13 cellular contexts compared by ENCODE assay signal in genomic region chr3:133949438-133949837, GRCh38. TPM values are rescaled to one million over a fixed set of nuclear protein-coding genes. Genes with fewer than 3 reads are reported as not detected.
DNase-seq lines count a peak whose midpoint lies in the region; ATAC-seq lines count a peak whose summit lies in the region.
"Had no signal": no experiment of that assay in that cellular context is flagged by ENCODE, and none has a peak within 500 bp of the region (broad histone marks: within the 10 kb centered on the region; RNA-seq: fewer than 3 reads in every experiment).

No MANE protein-coding gene starts in this region.

- ATAC-seq in T-helper 17 cell (no peak), HG02870 (IDR thresholded peaks at IDR 0.05; ENCODE audit: unreplicated experiment) (no peak)
- ATAC-seq: K562 had no signal

- H3K4me1 Mint-ChIP-seq in T-helper 17 cell: peaks cover 7% of the 10 kb centered on the region

- H3K4me3 ChIP-seq in iPS DF 6.9 (ENCODE audit: low read length): no peak overlapping the region
- H3K4me3 ChIP-seq: K562, PC-9 had no signal

- DNase-seq in DMS153 treated with DMSO at 0.1 percent for 48 hours (lab: John Stamatoyannopoulos, UW; ENCODE audit: unreplicated experiment) (peak; percentile 90), NCI-H1105 (lab: John Stamatoyannopoulos, UW) (peak; percentile 77), T-helper 17 cell (no peak), iPS DF 6.9 (ENCODE audit: low read depth, low spot score) (peak; percentile 20), HCEC 1CT (no peak), NCI-H1048 (lab: John Stamatoyannopoulos, UW) (no peak)
- DNase-seq in activated naive CD4-positive, alpha-beta T cell (lab: John Stamatoyannopoulos, UW): no peak
- DNase-seq: stimulated activated CD4-positive, alpha-beta T cell treated with anti-CD3 and anti-CD28 coated beads, Interleukin-1b, Interleukin-23, amount 100 ng/mL, for 48 hours; T-helper 1 cell had no signal

- H3K4me1 ChIP-seq in iPS DF 6.9 (ENCODE audit: control insufficient read depth, insufficient read depth, low read length): peaks cover 4% of the 10 kb centered on the region; the same call in 1 of the 2 replicates

- no peaks in the 10 kb centered on the region for H3K27me3 ChIP-seq in iPS DF 6.9 (ENCODE audit: control insufficient read depth, insufficient read depth, low read length)

- H3K9me3 ChIP-seq in T-helper 17 cell (ENCODE audit: control insufficient read depth, low read length, poor library complexity, severe bottlenecking) (no peaks in the 10 kb centered on the region), iPS DF 6.9 (ENCODE audit: control insufficient read depth, insufficient read depth, low read length) (no peaks in the 10 kb centered on the region)

- no peaks in the 10 kb centered on the region for H3K36me3 ChIP-seq in iPS DF 6.9 (ENCODE audit: control insufficient read depth, insufficient read depth, low read length)

- peaks cover 11% of the 10 kb centered on the region for H3K27me3 Mint-ChIP-seq in T-helper 17 cell
- H3K27me3 Mint-ChIP-seq: progenitor cell of endocrine pancreas had no signal

- H3K27ac Mint-ChIP-seq in T-helper 17 cell: peak overlapping the region; percentile 29
- H3K27ac Mint-ChIP-seq: progenitor cell of endocrine pancreas had no signal

- no peak overlapping the region for H3K4me3 Mint-ChIP-seq in T-helper 17 cell

- no peaks in the 10 kb centered on the region for H3K36me3 Mint-ChIP-seq in T-helper 17 cell (ENCODE audit: low read depth)

- H3K27ac ChIP-seq in iPS DF 6.9 (ENCODE audit: low read length): no peak overlapping the region
- H3K27ac ChIP-seq: PC-9 had no signal

- no CpG with 5 or more reads among the region's 2 CpGs for WGBS in iPS DF 6.9 (ENCODE audit: insufficient coverage, insufficient read length)

RNA-seq across cellular contexts. Expression of gene RAB6B, which starts 53.8 kb away (rescaled TPM):
- total RNA-seq in T-helper 17 cell: 1 to 10 TPM; 1.8 to 4.3 TPM

Comparison
In these comparisons a context has a peak if more than half of its experiments do, and no peak if none do; other contexts are left out.
1. DNase-seq: peak in DMS153 treated with DMSO at 0.1 percent for 48 hours (single experiment), NCI-H1105 (single experiment) and iPS DF 6.9 (single experiment); none in T-helper 17 cell (0 of 3), activated naive CD4-positive, alpha-beta T cell (0 of 4), HCEC 1CT (single experiment) and NCI-H1048 (single experiment).